Comparison of ENCODE assay signal across 1 cellular context in the genomic region with DNA sequence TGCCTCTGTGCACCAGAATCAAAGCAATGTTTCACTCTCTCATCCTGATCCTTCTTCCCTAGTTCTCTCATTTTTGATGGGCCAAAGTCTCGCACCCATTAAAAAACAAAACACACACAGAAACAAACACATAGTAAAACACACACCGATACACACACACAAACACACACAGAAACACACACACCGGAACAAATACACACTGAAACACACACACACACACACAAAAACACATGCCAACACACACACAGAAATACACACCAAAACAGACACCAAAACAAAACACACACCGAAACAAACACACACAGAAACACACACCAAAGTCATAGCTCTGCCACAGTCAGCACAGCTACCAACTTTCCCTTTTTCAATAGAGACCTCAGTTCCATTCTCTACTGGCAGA.
TF ChIP-seq lines count a peak whose summit lies in the region.

No MANE protein-coding gene starts in this region.

TF ChIP-seq in HepG2, 621 proteins besides CTCF, POLR2A, EP300 and RAD21:
- peak; percentile 32; the same call in 1 of the 2 replicates for TF ChIP-seq MNT (IDR thresholded peaks at IDR 0.05)
- TF ChIP-seq IKZF1 (IDR thresholded peaks at IDR 0.05): 0 out of 2 replicates have a peak, but pooled peaks have one; percentile 65
- no peak for TF ChIP-seq ZNF878 (CRISPR knock-in tag; IDR thresholded peaks at IDR 0.05)
- TF ChIP-seq LCORL (IDR thresholded peaks at IDR 0.05): peak; percentile 45; the same call in 1 of the 2 replicates
- no peak for TF ChIP-seq LCORL (CRISPR knock-in tag; IDR thresholded peaks at IDR 0.05)
- peak; percentile 40; the same call in 1 of the 2 replicates for TF ChIP-seq FOXK2 (IDR thresholded peaks at IDR 0.05)
- TF ChIP-seq SMYD3 (CRISPR knock-in tag; IDR thresholded peaks at IDR 0.05): no peak
- TF ChIP-seq ARNT (IDR thresholded peaks at IDR 0.05): peak; percentile 42; the same call in 1 of the 2 replicates
- TF ChIP-seq, protein P1, sequence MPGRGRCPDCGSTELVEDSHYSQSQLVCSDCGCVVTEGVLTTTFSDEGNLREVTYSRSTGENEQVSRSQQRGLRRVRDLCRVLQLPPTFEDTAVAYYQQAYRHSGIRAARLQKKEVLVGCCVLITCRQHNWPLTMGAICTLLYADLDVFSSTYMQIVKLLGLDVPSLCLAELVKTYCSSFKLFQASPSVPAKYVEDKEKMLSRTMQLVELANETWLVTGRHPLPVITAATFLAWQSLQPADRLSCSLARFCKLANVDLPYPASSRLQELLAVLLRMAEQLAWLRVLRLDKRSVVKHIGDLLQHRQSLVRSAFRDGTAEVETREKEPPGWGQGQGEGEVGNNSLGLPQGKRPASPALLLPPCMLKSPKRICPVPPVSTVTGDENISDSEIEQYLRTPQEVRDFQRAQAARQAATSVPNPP (CRISPR knock-in tag; IDR thresholded peaks at IDR 0.05): no peak
- TF ChIP-seq, protein P2, sequence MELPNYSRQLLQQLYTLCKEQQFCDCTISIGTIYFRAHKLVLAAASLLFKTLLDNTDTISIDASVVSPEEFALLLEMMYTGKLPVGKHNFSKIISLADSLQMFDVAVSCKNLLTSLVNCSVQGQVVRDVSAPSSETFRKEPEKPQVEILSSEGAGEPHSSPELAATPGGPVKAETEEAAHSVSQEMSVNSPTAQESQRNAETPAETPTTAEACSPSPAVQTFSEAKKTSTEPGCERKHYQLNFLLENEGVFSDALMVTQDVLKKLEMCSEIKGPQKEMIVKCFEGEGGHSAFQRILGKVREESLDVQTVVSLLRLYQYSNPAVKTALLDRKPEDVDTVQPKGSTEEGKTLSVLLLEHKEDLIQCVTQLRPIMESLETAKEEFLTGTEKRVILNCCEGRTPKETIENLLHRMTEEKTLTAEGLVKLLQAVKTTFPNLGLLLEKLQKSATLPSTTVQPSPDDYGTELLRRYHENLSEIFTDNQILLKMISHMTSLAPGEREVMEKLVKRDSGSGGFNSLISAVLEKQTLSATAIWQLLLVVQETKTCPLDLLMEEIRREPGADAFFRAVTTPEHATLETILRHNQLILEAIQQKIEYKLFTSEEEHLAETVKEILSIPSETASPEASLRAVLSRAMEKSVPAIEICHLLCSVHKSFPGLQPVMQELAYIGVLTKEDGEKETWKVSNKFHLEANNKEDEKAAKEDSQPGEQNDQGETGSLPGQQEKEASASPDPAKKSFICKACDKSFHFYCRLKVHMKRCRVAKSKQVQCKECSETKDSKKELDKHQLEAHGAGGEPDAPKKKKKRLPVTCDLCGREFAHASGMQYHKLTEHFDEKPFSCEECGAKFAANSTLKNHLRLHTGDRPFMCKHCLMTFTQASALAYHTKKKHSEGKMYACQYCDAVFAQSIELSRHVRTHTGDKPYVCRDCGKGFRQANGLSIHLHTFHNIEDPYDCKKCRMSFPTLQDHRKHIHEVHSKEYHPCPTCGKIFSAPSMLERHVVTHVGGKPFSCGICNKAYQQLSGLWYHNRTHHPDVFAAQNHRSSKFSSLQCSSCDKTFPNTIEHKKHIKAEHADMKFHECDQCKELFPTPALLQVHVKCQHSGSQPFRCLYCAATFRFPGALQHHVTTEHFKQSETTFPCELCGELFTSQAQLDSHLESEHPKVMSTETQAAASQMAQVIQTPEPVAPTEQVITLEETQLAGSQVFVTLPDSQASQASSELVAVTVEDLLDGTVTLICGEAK (IDR thresholded peaks at IDR 0.05): peak; percentile 16; the same call in 1 of the 2 replicates
- TF ChIP-seq, protein P2 (CRISPR knock-in tag; IDR thresholded peaks at IDR 0.05): no peak
- 0 out of 2 replicates have a peak, but pooled peaks have one; percentile 75 for TF ChIP-seq SOX6 (IDR thresholded peaks at IDR 0.05)
- no peak for TF ChIP-seq SOX6 (CRISPR knock-in tag; IDR thresholded peaks at IDR 0.05)
- TF ChIP-seq, protein P3, sequence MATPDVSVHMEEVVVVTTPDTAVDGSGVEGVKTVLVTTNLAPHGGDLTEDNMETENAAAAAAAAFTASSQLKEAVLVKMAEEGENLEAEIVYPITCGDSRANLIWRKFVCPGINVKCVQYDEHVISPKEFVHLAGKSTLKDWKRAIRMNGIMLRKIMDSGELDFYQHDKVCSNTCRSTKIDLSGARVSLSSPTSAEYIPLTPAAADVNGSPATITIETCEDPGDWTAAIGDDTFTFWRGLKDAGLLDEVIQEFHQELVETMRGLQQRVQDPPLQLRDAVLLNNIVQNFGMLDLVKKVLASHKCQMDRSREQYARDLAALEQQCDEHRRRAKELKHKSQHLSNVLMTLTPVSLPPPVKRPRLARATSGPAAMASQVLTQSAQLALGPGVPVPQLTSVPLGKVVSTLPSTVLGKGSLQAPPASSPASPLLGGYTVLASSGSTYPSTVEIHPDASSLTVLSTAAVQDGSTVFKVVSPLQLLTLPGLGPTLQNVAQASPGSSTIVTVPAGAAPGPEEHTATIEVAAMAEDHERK (CRISPR knock-in tag; IDR thresholded peaks at IDR 0.05; ENCODE audit: low read depth): no peak
- TF ChIP-seq NBN (conservative IDR thresholded peaks at IDR 0.05): peak; percentile 92; the same call in 1 of the 2 replicates
- no peak for TF ChIP-seq CREBL2 (CRISPR knock-in tag; IDR thresholded peaks at IDR 0.05; ENCODE audit: borderline replicate concordance)
- peak; percentile 30; the same call in 1 of the 2 replicates for TF ChIP-seq FOXP1 (IDR thresholded peaks at IDR 0.05)
- TF ChIP-seq FOXP1 (CRISPR knock-in tag; IDR thresholded peaks at IDR 0.05): no peak
